Comparison of ENCODE assay signal across 14 cellular contexts in genomic region chr6:39553811-39554802, GRCh38.
DNase-seq lines count a peak whose midpoint lies in the region; ATAC-seq, FAIRE-seq and TF ChIP-seq lines count a peak whose summit lies in the region.
"Had no signal": no experiment of that assay in that cellular context is flagged by ENCODE, and none has a peak within 500 bp of the region (broad histone marks: within the 10 kb centered on the region; RNA-seq: fewer than 3 reads in every experiment).

No MANE protein-coding gene starts in this region.

- peak overlapping the region; percentile 20; the same call in 1 of the 2 replicates for H2BK12ac ChIP-seq in H1 (ENCODE audit: low read depth, low read length)

- no peaks in the 10 kb centered on the region for H3K9me3 ChIP-seq in MG63
- H3K9me3 ChIP-seq in H1 (ENCODE audit: insufficient read depth in 2 of 2, low read depth in 1 of 2, low read length in 1 of 2): no peaks in the 10 kb centered on the region
- H3K9me3 ChIP-seq: adrenal gland, vagina had no signal

- peak overlapping the region; percentile 78; the same call in 1 of the 2 replicates for H3K18ac ChIP-seq in H1 (ENCODE audit: extremely low read depth, low read length)

- peaks cover 2 to 11% (median 5%) of the 10 kb centered on the region in 4 experiments; a peak in 6 of 7 replicates for H3K4me1 ChIP-seq in H1 (replicated peaks in 1 of 4; ENCODE audit: control insufficient read depth in 3 of 4, insufficient read depth in 4 of 4, low read length in 3 of 4)
- H3K4me1 ChIP-seq: adrenal gland, neural progenitor cell had no signal

- no peak overlapping the region for H3K23ac ChIP-seq in H1 (ENCODE audit: insufficient read length)

- no peaks in the 10 kb centered on the region for H3K79me2 ChIP-seq in H1 (ENCODE audit: control insufficient read depth in 1 of 2, insufficient read depth in 2 of 2, low read length in 2 of 2)

- no peaks in the 10 kb centered on the region for H3K27me3 ChIP-seq in MG63
- no peaks in the 10 kb centered on the region for H3K27me3 ChIP-seq in H1 (replicated peaks in 1 of 4; ENCODE audit: control insufficient read depth in 3 of 4, extremely low read depth in 1 of 4, insufficient read depth in 3 of 4, low read length in 3 of 4)
- H3K27me3 ChIP-seq: adrenal gland, neural progenitor cell, vagina had no signal

- POLR2A ChIA-PET in H1 (lab: Charles Lee; ENCODE audit: partially characterized antibody): interaction anchor here (0.6 kb wide), 1 partner anchor 176 kb away, joined by 3 read pairs; no protein-coding TSS in a partner anchor

- no peak overlapping the region for H4K8ac ChIP-seq in H1 (ENCODE audit: extremely low read depth, insufficient read depth, low read length)

- no peak for ATAC-seq in GM18870 (IDR thresholded peaks at IDR 0.05; ENCODE audit: unreplicated experiment)
- ATAC-seq: activated CD8-positive, alpha-beta memory T cell treated with anti-CD3 and anti-CD28 coated beads, Interleukin-2, amount 10 ng/mL, durations not matched to agents 7 days and 5 days had no signal

- no peak for TF ChIP-seq EP300 in H1 (IDR thresholded peaks at IDR 0.05; ENCODE audit: borderline replicate concordance in 1 of 2, low read depth in 2 of 2, low read length in 2 of 2)

- peak overlapping the region; percentile 7 for H2BK120ac ChIP-seq in H1 (replicated peaks; ENCODE audit: low read depth, low read length)

- DNase-seq in AG08396 (ENCODE audit: low spot score) (peak; percentile 16), MG63 (peak; percentile 84), H1 (ENCODE audit: low read depth in 1 of 2, low spot score in 2 of 2) (no peak), myocyte (ENCODE audit: low read depth) (peak; percentile 12), NCI-H2196 (lab: John Stamatoyannopoulos, UW; ENCODE audit: unreplicated experiment) (no peak), lower leg skin (ENCODE audit: low spot score in 2 of 2) (no peak), amygdala (lab: John Stamatoyannopoulos, UW) (no peak)
- DNase-seq: activated CD8-positive, alpha-beta memory T cell treated with anti-CD3 and anti-CD28 coated beads, Interleukin-2, amount 10 ng/mL, durations not matched to agents 7 days and 5 days; adrenal gland; retina; T-helper 9 cell had no signal

- intact Hi-C loops in lower leg skin (cut with DNase I; ENCODE audit: low total_unique reads): no loop called here

- H3K4ac ChIP-seq in H1 (replicated peaks; ENCODE audit: insufficient read length, low read depth, low read length): no peak overlapping the region

- H3K9ac ChIP-seq in H1 (replicated peaks in 1 of 4; ENCODE audit: extremely low read depth in 1 of 4, low read depth in 3 of 4, low read length in 3 of 4): no peak overlapping the region
- H3K9ac ChIP-seq: neural progenitor cell had no signal

- WGBS in H1 (ENCODE audit: extremely low coverage in 1 of 2, insufficient coverage in 1 of 2, insufficient read length in 1 of 2, insufficient replicate concordance in 2 of 2, low coverage in 1 of 2, low lambda C conversion rate in 2 of 2, missing lambda C conversion rate in 1 of 2), 2 experiments: 88% methylated on average over 11 of the region's 11 CpGs; no CpG with 5 or more reads in 1 of the 2 experiments
- 67 to 72% methylated on average over 11 of the region's 11 CpGs for WGBS in lower leg skin, 2 donors

- H4K20me1 ChIP-seq in H1 (replicated peaks in 1 of 2; ENCODE audit: control insufficient read depth in 1 of 2, insufficient read depth in 2 of 2, low read length in 2 of 2): no peaks in the 10 kb centered on the region

- no peaks in the 10 kb centered on the region for H3K79me1 ChIP-seq in H1 (ENCODE audit: low read depth, low read length)

- CTCF ChIA-PET in H1 (lab: Charles Lee; ENCODE audit: partially characterized antibody): interaction anchor here (0.6 to 1.2 kb wide), 2 partner anchors 142 to 176 kb away, joined by 3 read pairs; no protein-coding TSS in a partner anchor

- no peak for TF ChIP-seq RAD21 in H1 (IDR thresholded peaks at IDR 0.05 in 1 of 2, conservative IDR thresholded peaks at IDR 0.05 in 1 of 2; ENCODE audit: low read depth in 2 of 2, low read length in 2 of 2)

- TF ChIP-seq CTCF in H1 (IDR thresholded peaks at IDR 0.05; ENCODE audit: control extremely low read depth in 1 of 3, insufficient read depth in 1 of 3, low read depth in 1 of 3, low read length in 3 of 3) (no peak), lower leg skin (IDR thresholded peaks at IDR 0.05) (no peak)

- TF ChIP-seq POLR2A in H1 (IDR thresholded peaks at IDR 0.05; ENCODE audit: control extremely low read depth in 1 of 2, low read depth in 2 of 2, low read length in 2 of 2) (no peak), lower leg skin (IDR thresholded peaks at IDR 0.05) (no peak)

- no peak overlapping the region for H3K4me2 ChIP-seq in H1 (ENCODE audit: insufficient read depth in 1 of 2, low read depth in 2 of 2, low read length in 2 of 2)
- H3K4me2 ChIP-seq: neural progenitor cell had no signal

- H2BK5ac ChIP-seq in H1 (ENCODE audit: low read depth, low read length): peak overlapping the region; percentile 12; the same call in 1 of the 2 replicates

- peak overlapping the region; percentile 43; the same call in 1 of the 2 replicates for H2AK5ac ChIP-seq in H1 (ENCODE audit: low read depth, low read length)

- no peak overlapping the region for H3K56ac ChIP-seq in H1 (replicated peaks; ENCODE audit: insufficient read length, low read depth, low read length)

- FAIRE-seq in H1 (lab: Jason Lieb, UNC): no peak

- H2BK20ac ChIP-seq in H1 (ENCODE audit: low read length): peak overlapping the region; percentile 51; the same call in 1 of the 2 replicates

- no peak overlapping the region for H3K27ac ChIP-seq in H1 (ENCODE audit: low read depth, low read length)
- H3K27ac ChIP-seq: adrenal gland, neural progenitor cell, vagina had no signal

- H4K5ac ChIP-seq in H1 (ENCODE audit: insufficient read length, low read depth, low read length): no peak overlapping the region

- H3K4me3 ChIP-seq in MG63 (no peak overlapping the region), H1 (ENCODE audit: extremely low read depth in 1 of 4, insufficient read depth in 2 of 4, low read depth in 3 of 4, low read length in 4 of 4) (no peak overlapping the region), lower leg skin (ENCODE audit: low read depth, poor library complexity, severe bottlenecking) (no peak overlapping the region)
- H3K4me3 ChIP-seq: adrenal gland, neural progenitor cell, vagina had no signal

- no peaks in the 10 kb centered on the region for H3K23me2 ChIP-seq in H1 (ENCODE audit: low read depth, low read length)

- no peak overlapping the region for H3K14ac ChIP-seq in H1 (ENCODE audit: insufficient read length)

- H4K91ac ChIP-seq in H1 (replicated peaks; ENCODE audit: insufficient read length, low read length): peak overlapping the region; percentile 58

- H3K36me3 ChIP-seq in MG63: no peaks in the 10 kb centered on the region
- H3K36me3 ChIP-seq in H1 (ENCODE audit: control insufficient read depth in 2 of 4, insufficient read depth in 4 of 4, low read length in 3 of 4): no peaks in the 10 kb centered on the region
- H3K36me3 ChIP-seq: adrenal gland, neural progenitor cell, vagina had no signal

- H2AFZ ChIP-seq in H1 (ENCODE audit: low read length): no peak overlapping the region
- H2AFZ ChIP-seq: neural progenitor cell had no signal

- peak overlapping the region; percentile 63; the same call in 1 of the 2 replicates for H2BK15ac ChIP-seq in H1 (ENCODE audit: low read length)

TF ChIP-seq in H1, 55 proteins besides CTCF, POLR2A, EP300 and RAD21:
- no peak for TF ChIP-seq BACH1 (IDR thresholded peaks at IDR 0.05; ENCODE audit: low read length)
- no peak for TF ChIP-seq KDM1A (IDR thresholded peaks at IDR 0.05; ENCODE audit: borderline replicate concordance, low read length)
- no peak for TF ChIP-seq ZNF274 (IDR thresholded peaks at IDR 0.05; ENCODE audit: borderline replicate concordance, extremely low read depth, low read length)
- TF ChIP-seq, protein P1, sequence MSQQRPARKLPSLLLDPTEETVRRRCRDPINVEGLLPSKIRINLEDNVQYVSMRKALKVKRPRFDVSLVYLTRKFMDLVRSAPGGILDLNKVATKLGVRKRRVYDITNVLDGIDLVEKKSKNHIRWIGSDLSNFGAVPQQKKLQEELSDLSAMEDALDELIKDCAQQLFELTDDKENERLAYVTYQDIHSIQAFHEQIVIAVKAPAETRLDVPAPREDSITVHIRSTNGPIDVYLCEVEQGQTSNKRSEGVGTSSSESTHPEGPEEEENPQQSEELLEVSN (IDR thresholded peaks at IDR 0.05): no peak
- TF ChIP-seq CHD2 (IDR thresholded peaks at IDR 0.05; ENCODE audit: low read length): no peak
- no peak for TF ChIP-seq CBX5 (IDR thresholded peaks at IDR 0.05; ENCODE audit: low read depth, low read length)
- TF ChIP-seq, protein P2, sequence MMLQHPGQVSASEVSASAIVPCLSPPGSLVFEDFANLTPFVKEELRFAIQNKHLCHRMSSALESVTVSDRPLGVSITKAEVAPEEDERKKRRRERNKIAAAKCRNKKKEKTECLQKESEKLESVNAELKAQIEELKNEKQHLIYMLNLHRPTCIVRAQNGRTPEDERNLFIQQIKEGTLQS (IDR thresholded peaks at IDR 0.05; ENCODE audit: insufficient read depth, low read depth, low read length): no peak
- TF ChIP-seq TEAD4 (IDR thresholded peaks at IDR 0.05; ENCODE audit: low read depth, low read length): no peak
- TF ChIP-seq SP1 (IDR thresholded peaks at IDR 0.05; ENCODE audit: low read depth, low read length): no peak
- no peak for TF ChIP-seq SP2 (IDR thresholded peaks at IDR 0.05; ENCODE audit: low read length)

Comparison
In these comparisons a context has a peak if more than half of its experiments do, and no peak if none do; other contexts are left out.
1. DNase-seq: peak in AG08396 (single experiment), MG63 (single experiment) and myocyte (single experiment); none in H1 (0 of 2), NCI-H2196 (single experiment), lower leg skin (0 of 2) and amygdala (0 of 56).